21 cellular contexts compared by ENCODE assay signal in the genomic region with DNA sequence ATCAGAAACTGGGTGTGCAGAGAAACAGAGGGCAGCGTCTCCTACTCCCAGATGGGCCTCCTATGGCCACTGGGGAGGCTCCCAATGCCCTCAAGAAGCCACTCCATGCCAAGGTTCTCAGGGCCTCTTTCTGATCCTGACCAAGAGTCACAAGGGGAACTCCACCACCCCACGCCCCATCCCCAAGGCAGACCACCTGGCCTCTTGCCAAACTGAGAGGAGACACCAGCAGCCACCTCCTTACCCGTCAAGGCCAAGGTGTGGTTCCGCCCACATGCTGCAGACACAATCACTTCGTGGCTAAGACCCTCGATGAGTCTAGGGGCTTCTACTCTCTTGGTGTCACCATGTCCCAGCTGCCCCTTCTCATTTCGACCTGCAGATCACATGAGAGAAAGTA. TPM values are rescaled to one million over a fixed set of nuclear protein-coding genes. Genes with fewer than 3 reads are reported as not detected.
DNase-seq lines count a peak whose midpoint lies in the region; ATAC-seq, FAIRE-seq and TF ChIP-seq lines count a peak whose summit lies in the region.
"Had no signal": no experiment of that assay in that cellular context is flagged by ENCODE, and none has a peak within 500 bp of the region (broad histone marks: within the 10 kb centered on the region; RNA-seq: fewer than 3 reads in every experiment).

No MANE protein-coding gene starts in this region.

- no peaks in the 10 kb centered on the region for H3K27me3 Mint-ChIP-seq in H9 (ENCODE audit: low read depth)
- H3K27me3 Mint-ChIP-seq in nephron progenitor cell (ENCODE audit: low read depth, poor library complexity) = peaks cover 4% of the 10 kb centered on the region
- H3K27me3 Mint-ChIP-seq: B cell; CD4-positive, CD25-positive, alpha-beta regulatory T cell had no signal

- H4K8ac ChIP-seq in H9 (replicated peaks; ENCODE audit: insufficient read length, low read depth, low read length) = no peak overlapping the region

- no peak overlapping the region for H3K56ac ChIP-seq in H9 (ENCODE audit: insufficient read length, low read depth, low read length)

- H3K27ac ChIP-seq in H9 (ENCODE audit: insufficient read length, low read depth, low read length) (no peak overlapping the region), RWPE1 (peak overlapping the region; percentile 51), K562 (ENCODE audit: extremely low read depth, low read depth, low read length) (no peak overlapping the region)

- H3K27ac Mint-ChIP-seq in H9 (peak overlapping the region; percentile 68 to 88 (median 87); a peak in 6 of 7 replicates), nephron progenitor cell (peak overlapping the region; percentile 89)
- H3K27ac Mint-ChIP-seq: B cell had no signal

- no peak overlapping the region for H2BK20ac ChIP-seq in H9 (ENCODE audit: low read depth, low read length, poor library complexity, severe bottlenecking)

- H3K9me3 ChIP-seq in H9 (ENCODE audit: control insufficient read depth, low read depth, low read length) (no peaks in the 10 kb centered on the region), K562 (replicated peaks; ENCODE audit: control insufficient read depth, insufficient read depth, low read depth, low read length) (no peaks in the 10 kb centered on the region)
- H3K9me3 ChIP-seq: HAP-1, SK-N-SH had no signal

- POLR2A ChIA-PET in RWPE1 (lab: Yijun Ruan, JAX; ENCODE audit: low non-redundant PET) (no interaction called here), K562 (lab: Yijun Ruan, JAX) (interaction anchor here (0.6 to 2.4 kb wide), 4 partner anchors 10 to 162 kb away, joined by 3 to 7 read pairs (median 5); a partner anchor contains a TSS)

- no peak overlapping the region for H3T11ph ChIP-seq in H9 (ENCODE audit: low read length)

- H3K4me1 Mint-ChIP-seq in H9 (peaks cover 8 to 17% of the 10 kb centered on the region in 2 experiments), nephron progenitor cell (peaks cover 22% of the 10 kb centered on the region)

- H3K14ac ChIP-seq in H9 (ENCODE audit: insufficient read depth, low read length) = no peak overlapping the region

- no peak overlapping the region for H3K4me2 ChIP-seq in H9 (ENCODE audit: insufficient read depth, insufficient read length, low read length)
- no peak overlapping the region for H3K4me2 ChIP-seq in K562 (ENCODE audit: insufficient read depth, low read length)
- H3K4me2 ChIP-seq: SK-N-SH had no signal

- H2AFZ ChIP-seq in H9 (ENCODE audit: low read length) (no peak overlapping the region), K562 (ENCODE audit: low read depth, low read length) (no peak overlapping the region)

- H3K4me1 ChIP-seq in H9 (ENCODE audit: insufficient read depth, low read length) = no peaks in the 10 kb centered on the region
- H3K4me1 ChIP-seq in K562 (replicated peaks in 1 of 2; ENCODE audit: control insufficient read depth in 2 of 2, insufficient read depth in 2 of 2, low read length in 2 of 2) = peaks cover 0 to 14% of the 10 kb centered on the region in 2 experiments; a peak in 3 of 5 replicates

- no peak for TF ChIP-seq RAD21 in K562 (CRISPR knock-in tag; conservative IDR thresholded peaks at IDR 0.05 in 1 of 2, IDR thresholded peaks at IDR 0.05 in 1 of 2)

- H4K5ac ChIP-seq in H9 (ENCODE audit: insufficient read length, low read depth, low read length) = no peak overlapping the region

- H3K9me3 Mint-ChIP-seq in H9 = no peaks in the 10 kb centered on the region
- no peaks in the 10 kb centered on the region for H3K9me3 Mint-ChIP-seq in nephron progenitor cell
- H3K9me3 Mint-ChIP-seq: CD4-positive, CD25-positive, alpha-beta regulatory T cell had no signal

- H4K91ac ChIP-seq in H9 (ENCODE audit: insufficient read length, low read depth, low read length) = no peak overlapping the region

- H3K79me2 ChIP-seq in H9 (ENCODE audit: insufficient read depth, low read length) (peaks cover 22% of the 10 kb centered on the region; the same call in 1 of the 2 replicates), K562 (ENCODE audit: control insufficient read depth, insufficient read depth, low read length) (peaks cover 32% of the 10 kb centered on the region)

- no peaks in the 10 kb centered on the region for H3K23me2 ChIP-seq in H9 (ENCODE audit: insufficient read length, low read depth, low read length, poor library complexity, severe bottlenecking)

- CTCF ChIA-PET in RWPE1 (lab: Yijun Ruan, JAX) = interaction anchor here (0.6 kb wide), 1 partner anchor 18 kb away, joined by 3 read pairs; no protein-coding TSS in a partner anchor
- CTCF ChIA-PET in K562 (lab: Yijun Ruan, JAX; ENCODE audit: low intra/inter-chr PET ratio) = no interaction called here

- H4K20me1 ChIP-seq in H9 (ENCODE audit: control insufficient read depth, insufficient read depth, insufficient read length) = peaks cover 3% of the 10 kb centered on the region
- H4K20me1 ChIP-seq in K562 (replicated peaks; ENCODE audit: control insufficient read depth, insufficient read depth, low read length) = peaks cover 23% of the 10 kb centered on the region

- no peak overlapping the region for H2BK12ac ChIP-seq in H9 (ENCODE audit: insufficient read length, low read depth, low read length)

- no peak overlapping the region for H2BK15ac ChIP-seq in H9 (ENCODE audit: low read depth, low read length)

- H3K27me3 ChIP-seq in H9 (ENCODE audit: insufficient read depth, low read length) = no peaks in the 10 kb centered on the region
- H3K27me3 ChIP-seq in K562 (ENCODE audit: control insufficient read depth in 2 of 2, insufficient read depth in 2 of 2, low read length in 2 of 2) = no peaks in the 10 kb centered on the region

- in situ Hi-C loops in K562 (cut with MboI) = no loop called here

- H2AK5ac ChIP-seq in H9 (ENCODE audit: insufficient read length, low read length) = no peak overlapping the region

- TF ChIP-seq POLR2A in K562 (conservative IDR thresholded peaks at IDR 0.05) = no peak

- H3K4ac ChIP-seq in H9 (ENCODE audit: low read depth, low read length) = no peak overlapping the region

- TF ChIP-seq CTCF in H9 (conservative IDR thresholded peaks at IDR 0.05) (no peak), RWPE1 (conservative IDR thresholded peaks at IDR 0.05; ENCODE audit: low read depth) (no peak), K562 (IDR thresholded peaks at IDR 0.05 in 2 of 3, conservative IDR thresholded peaks at IDR 0.05 in 1 of 3; ENCODE audit: insufficient read depth in 2 of 3, low read depth in 1 of 3, low read length in 3 of 3) (no peak), nephron progenitor cell (IDR thresholded peaks at IDR 0.05) (no peak)

- H3K4me3 ChIP-seq in K562 = no peak overlapping the region
- H3K4me3 ChIP-seq: HAP-1 had no signal

- H2BK120ac ChIP-seq in H9 (ENCODE audit: low read depth, low read length, poor library complexity, severe bottlenecking) = no peak overlapping the region

- DNase-seq in H9 (no peak), RWPE1 (ENCODE audit: low spot score) (no peak), K562 (ENCODE audit: extremely low read depth in 1 of 4, low spot score in 3 of 4) (no peak), nephron progenitor cell (no peak), posterior vena cava (ENCODE audit: low spot score) (no peak), foreskin melanocyte (no peak), OCI-M2 (lab: John Stamatoyannopoulos, UW; ENCODE audit: unreplicated experiment) (no peak), GM03348 (ENCODE audit: low spot score) (no peak)
- DNase-seq: Calu3; CD4-positive, CD25-positive, alpha-beta regulatory T cell; DMS79; KBM-7; NCI-H1436; NCI-H2029; NCI-H510A; SHP77; SK-N-SH had no signal

- BruUV-seq in K562 (replicated peaks; lab: Mats Ljungman, UMichigan) = no TSS peak

- H3K79me1 ChIP-seq in H9 (ENCODE audit: insufficient read depth, low read depth, low read length, poor library complexity, severe bottlenecking) = peaks cover 13% of the 10 kb centered on the region

- H2BK5ac ChIP-seq in H9 (ENCODE audit: insufficient read length, low read length) = no peak overlapping the region

- H3K36me3 ChIP-seq in K562 (ENCODE audit: control insufficient read depth, insufficient read depth, low read length) = peaks cover 98% of the 10 kb centered on the region

- H3K18ac ChIP-seq in H9 (ENCODE audit: insufficient read length, low read depth, low read length) = no peak overlapping the region

- intact Hi-C loops in K562 (cut with micrococcal nuclease) = no loop called here
- intact Hi-C loops in posterior vena cava (cut with DNase I) = no loop called here

- no peak for FAIRE-seq in K562 (lab: Jason Lieb, UNC)

- WGBS in H9 (ENCODE audit: extremely low coverage, insufficient read length, low lambda C conversion rate) = no CpG with 5 or more reads among the region's 7 CpGs
- WGBS in K562 (ENCODE audit: insufficient coverage, low coverage, missing lambda C conversion rate) = 84% methylated on average over 7 of the region's 7 CpGs

- H3K4me3 Mint-ChIP-seq in H9 = no peak overlapping the region
- H3K4me3 Mint-ChIP-seq in nephron progenitor cell = no peak overlapping the region
- H3K4me3 Mint-ChIP-seq: B cell; CD4-positive, CD25-positive, alpha-beta regulatory T cell had no signal

- no peak for ATAC-seq in K562
- ATAC-seq: Panc1 had no signal

- no peak for TF ChIP-seq EP300 in K562 (IDR thresholded peaks at IDR 0.05; ENCODE audit: low read length)

- no peak overlapping the region for H3K9ac ChIP-seq in H9 (ENCODE audit: extremely low read depth, insufficient read length, low read length)
- no peak overlapping the region for H3K9ac ChIP-seq in K562 (ENCODE audit: insufficient read depth in 1 of 2, low read depth in 2 of 2, low read length in 2 of 2)
- H3K9ac ChIP-seq: SK-N-SH had no signal

- H3K23ac ChIP-seq in H9 (ENCODE audit: insufficient read length, low read depth, low read length) = no peak overlapping the region

- H3K36me3 Mint-ChIP-seq in H9 (ENCODE audit: insufficient read depth in 1 of 3, low read depth in 3 of 3) (peaks cover 72 to 100% (median 98%) of the 10 kb centered on the region in 3 experiments), nephron progenitor cell (ENCODE audit: low read depth) (peaks cover 92% of the 10 kb centered on the region)

- H3K9me1 ChIP-seq in K562 (ENCODE audit: control insufficient read depth, insufficient read depth, low read length) = no peaks in the 10 kb centered on the region

RNA-seq across cellular contexts. Expression of a gene that starts 17.0 kb away (rescaled TPM):
- 473 and 474 TPM in 2 replicates for total RNA-seq in H9 (2021)
- total RNA-seq in K562 (2011; cell fraction: chromatin; rRNA removed; ENCODE audit: low replicate concordance) = 86.3 and 153 TPM in 2 replicates
- total RNA-seq in K562 (2011; cell fraction: nucleolus; rRNA removed) = 101 and 112 TPM in 2 replicates
- total RNA-seq in K562 (2011; cell fraction: nucleoplasm; rRNA removed) = 95.8 and 102 TPM in 2 replicates
- 111 and 116 TPM in 2 replicates for total RNA-seq in K562 (2014; rRNA removed)
- total RNA-seq in K562 (2014; rRNA removed; fragmentation: Illumina TruSeq; extraction: Trizol) = 108 and 111 TPM in 2 replicates
- total RNA-seq in K562 (2015; rRNA removed; fragmentation: Illumina TruSeq; extraction: Trizol) = 116 and 117 TPM in 2 replicates
- total RNA-seq in K562 (2021) = 258 and 292 TPM in 2 replicates
- polyA plus RNA-seq in K562 (2011; rRNA removed) = 59.5 and 105 TPM in 2 replicates
- 92.9 and 111 TPM in 2 replicates for polyA plus RNA-seq in K562 (2011; cell fraction: cytosol; rRNA removed)
- 136 and 155 TPM in 2 replicates for polyA plus RNA-seq in K562 (2011; cell fraction: nucleus; rRNA removed)
- 151 and 181 TPM in 2 replicates for polyA plus RNA-seq in K562 (2012)
- polyA plus RNA-seq in K562 (2014; fragmentation: Illumina TruSeq; extraction: Trizol) = 209 and 213 TPM in 2 replicates
- polyA plus RNA-seq in K562 (2014; fragmentation: Nextera tagmentation; extraction: Ambion mirVana) = 100 to 1,000 TPM in 1 of 2 experiments, 10 to 100 TPM in 1; 31.8 to 203 TPM
- 135 and 139 TPM in 2 replicates for polyA plus RNA-seq in K562 (2014; rRNA removed)
- polyA minus RNA-seq in K562 (2011; rRNA and poly(A)+ RNA removed) = 69.1 and 75.9 TPM in 2 replicates
- 121 and 149 TPM in 2 replicates for polyA minus RNA-seq in K562 (2011; cell fraction: cytosol; rRNA and poly(A)+ RNA removed)
- 21.8 and 35.7 TPM in 2 replicates for polyA minus RNA-seq in K562 (2011; cell fraction: nucleus; rRNA and poly(A)+ RNA removed)
- 10 to 100 TPM; 17.3 to 22.2 TPM for total RNA-seq in posterior vena cava

RNA-seq across cellular contexts. Expression of a gene that starts 50.5 kb away (rescaled TPM):
- total RNA-seq in H9 (2021) (not detected in 2 replicates), K562 (2014; rRNA removed) (not detected in 2 replicates), K562 (2014; rRNA removed; fragmentation: Illumina TruSeq; extraction: Trizol) (not detected in 2 replicates), K562 (2015; rRNA removed; fragmentation: Illumina TruSeq; extraction: Trizol) (not detected in 2 replicates), K562 (2021) (not detected in 2 replicates), posterior vena cava (not detected)
- total RNA-seq in K562 (2011; cell fraction: chromatin; rRNA removed; ENCODE audit: low replicate concordance) = not detected in 2 replicates
- total RNA-seq in K562 (2011; cell fraction: nucleolus; rRNA removed) = not detected in 2 replicates
- not detected in 2 replicates for total RNA-seq in K562 (2011; cell fraction: nucleoplasm; rRNA removed)
- polyA plus RNA-seq in K562 (2011; rRNA removed) (not detected in 2 replicates), K562 (2014; fragmentation: Illumina TruSeq; extraction: Trizol) (not detected in 2 replicates), K562 (2014; fragmentation: Nextera tagmentation; extraction: Ambion mirVana) (not detected), K562 (2014; rRNA removed) (not detected in 2 replicates)
- not detected in 2 replicates for polyA plus RNA-seq in K562 (2011; cell fraction: cytosol; rRNA removed)
- not detected in 2 replicates for polyA plus RNA-seq in K562 (2011; cell fraction: nucleus; rRNA removed)
- not detected in 2 replicates for polyA plus RNA-seq in K562 (2012)
- not detected in 2 replicates for polyA minus RNA-seq in K562 (2011; rRNA and poly(A)+ RNA removed)
- not detected in 2 replicates for polyA minus RNA-seq in K562 (2011; cell fraction: cytosol; rRNA and poly(A)+ RNA removed)
- not detected in 2 replicates for polyA minus RNA-seq in K562 (2011; cell fraction: nucleus; rRNA and poly(A)+ RNA removed)
- total RNA-seq: B cell; Calu3; CD4-positive, CD25-positive, alpha-beta regulatory T cell had no signal
- polyA plus RNA-seq: AG04450, SK-N-SH had no signal
